In the genomic region with DNA sequence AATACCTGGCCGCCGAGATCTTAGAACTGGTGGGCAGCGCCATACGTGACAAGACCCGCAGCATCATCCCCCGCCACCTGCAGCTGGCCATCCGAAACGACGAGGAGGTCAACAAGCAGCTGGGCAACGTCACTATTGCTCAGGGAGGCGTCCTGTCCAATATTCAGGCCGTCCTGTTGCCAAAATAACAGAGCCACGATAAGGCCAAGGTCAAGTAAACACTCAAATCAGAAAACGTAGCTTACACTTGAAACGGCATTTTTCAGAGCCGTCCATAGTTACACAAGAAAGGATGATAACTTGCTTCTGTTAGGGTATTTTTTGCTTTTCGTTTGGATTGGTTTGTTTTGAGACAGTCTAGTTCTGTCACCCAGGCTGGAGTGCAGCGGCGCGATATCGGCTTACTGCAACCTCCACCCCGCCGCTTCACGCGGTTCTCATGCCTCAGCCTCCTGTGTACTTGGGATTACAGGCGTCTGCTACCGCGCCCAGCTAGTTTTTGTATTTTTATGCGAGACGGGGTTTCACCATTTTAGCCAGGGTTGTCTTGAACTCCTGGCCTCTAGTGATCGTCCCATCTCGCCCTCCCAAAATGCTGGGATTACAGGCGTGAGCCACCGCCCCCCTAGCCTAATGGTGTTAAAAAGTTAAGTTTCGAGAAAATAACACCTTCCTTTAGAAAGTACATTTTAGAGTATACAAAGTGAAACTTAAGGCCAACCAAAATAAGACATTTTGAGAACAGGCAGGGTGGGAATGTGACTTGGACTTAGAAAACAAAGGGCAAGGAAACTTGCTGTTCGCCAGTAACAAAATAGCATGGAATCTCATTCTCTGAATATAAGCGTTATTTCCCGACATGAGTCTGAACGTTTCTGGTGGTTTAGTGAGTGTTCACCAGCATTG, we compare ENCODE assay signal across 8 cellular contexts. TPM values are rescaled to one million over a fixed set of nuclear protein-coding genes. Genes with fewer than 3 reads are reported as not detected.
DNase-seq lines count a peak whose midpoint lies in the region; ATAC-seq, FAIRE-seq and TF ChIP-seq lines count a peak whose summit lies in the region.

No MANE protein-coding gene starts in this region.

- TF ChIP-seq CTCF in brain (conservative IDR thresholded peaks at IDR 0.05) (no peak), liver (IDR thresholded peaks at IDR 0.05; ENCODE audit: low read depth, low read length, missing input control) (no peak), stomach (IDR thresholded peaks at IDR 0.05) (no peak)

- DNase-seq in GM12891 (ENCODE audit: insufficient read length, low spot score) (no peak), SJSA1 (ENCODE audit: low read depth in 1 of 2, low spot score in 2 of 2) (peak in 1 of 2 experiments; percentile 69), stomach (no peak), ACHN (no peak)

- in situ Hi-C loops in ACHN (cut with HindIII; ENCODE audit: low pct_ligation_motif_present, low pct_unique_long_range_greater_than_20kb, low sequenced_read_pairs): no loop called here

- no peaks in the 10 kb centered on the region for H3K36me3 ChIP-seq in SJSA1
- no peaks in the 10 kb centered on the region for H3K36me3 ChIP-seq in liver (ENCODE audit: control insufficient read depth in 4 of 4, insufficient read depth in 3 of 4, low read depth in 1 of 4, low read length in 3 of 4)
- H3K36me3 ChIP-seq in stomach: no peaks in the 10 kb centered on the region

- TF ChIP-seq POLR2A in GM12891 (IDR thresholded peaks at IDR 0.05; ENCODE audit: low read depth, low read length) (peak; percentile 73; the same call in 1 of the 2 replicates), stomach (IDR thresholded peaks at IDR 0.05) (no peak)

- H3K4me1 ChIP-seq in SJSA1 (replicated peaks): peaks cover 34% of the 10 kb centered on the region
- H3K4me1 ChIP-seq in liver (ENCODE audit: control insufficient read depth in 4 of 4, insufficient read depth in 4 of 4, low read length in 3 of 4): peaks cover 5 to 27% (median 15%) of the 10 kb centered on the region in 4 donors
- peaks cover 5 to 25% (median 14%) of the 10 kb centered on the region in 4 donors for H3K4me1 ChIP-seq in stomach

- H3K27ac Mint-ChIP-seq in brain: peak overlapping the region in 2 of 5 experiments; percentile 85 to 92

- no peak for FAIRE-seq in GM12891 (lab: Jason Lieb, UNC)

- H3K9ac ChIP-seq in liver (ENCODE audit: low read depth in 1 of 2, low read length in 2 of 2): peak overlapping the region; percentile 64 to 93

- peak overlapping the region in 4 of 5 experiments; percentile 37 to 88 (median 68) for H3K4me3 Mint-ChIP-seq in brain

- peaks cover 0 to 4% (median 3%) of the 10 kb centered on the region in 5 experiments for H3K9me3 Mint-ChIP-seq in brain

- H3K27me3 ChIP-seq in SJSA1 (replicated peaks): no peaks in the 10 kb centered on the region
- H3K27me3 ChIP-seq in liver (ENCODE audit: control insufficient read depth in 4 of 4, insufficient read depth in 4 of 4, low read length in 3 of 4): no peaks in the 10 kb centered on the region
- no peaks in the 10 kb centered on the region for H3K27me3 ChIP-seq in stomach

- H3K36me3 Mint-ChIP-seq in brain: no peaks in the 10 kb centered on the region

- no peak for TF ChIP-seq RAD21 in liver (IDR thresholded peaks at IDR 0.05)

- H3K9me3 ChIP-seq in SJSA1 (replicated peaks) (no peaks in the 10 kb centered on the region), liver (ENCODE audit: control insufficient read depth in 4 of 4, low read length in 3 of 4) (no peaks in the 10 kb centered on the region), stomach (no peaks in the 10 kb centered on the region)

- H3K4me1 Mint-ChIP-seq in brain: no peaks in the 10 kb centered on the region

- under 1% methylated on average over 39 of the region's 39 CpGs for WGBS in liver
- WGBS in stomach, 5 donors: 0 to 1% (median 1%) methylated on average over 36 to 39 of the region's 39 CpGs

- ATAC-seq in HG02610 (IDR thresholded peaks at IDR 0.05; ENCODE audit: unreplicated experiment) (peak; percentile 32), HG03045 (IDR thresholded peaks at IDR 0.05; ENCODE audit: unreplicated experiment) (no peak)

- no peak for TF ChIP-seq EP300 in stomach (IDR thresholded peaks at IDR 0.05)

- intact Hi-C loops in stomach (cut with DNase I; ENCODE audit: low total_unique reads): no loop called here

- H3K27me3 Mint-ChIP-seq in brain: no peaks in the 10 kb centered on the region

- H3K27ac ChIP-seq in SJSA1 (peak overlapping the region; percentile 89), liver (ENCODE audit: low read depth in 1 of 2, low read length in 2 of 2) (peak overlapping the region; percentile 97 to 99), stomach (peak overlapping the region; percentile 92 to 98 (median 94))

- H3K4me3 ChIP-seq in SJSA1 (peak overlapping the region; percentile 40), liver (ENCODE audit: low read depth in 1 of 3, low read length in 3 of 3) (peak overlapping the region; percentile 56 to 73 (median 65)), stomach (peak overlapping the region; percentile 48 to 55 (median 52))

TF ChIP-seq in GM12891, 5 proteins besides CTCF, POLR2A, EP300 and RAD21:
- TF ChIP-seq POLR2AphosphoS5 (IDR thresholded peaks at IDR 0.05; ENCODE audit: low read depth, low read length) (peak; percentile 46), TAF1 (IDR thresholded peaks at IDR 0.05; ENCODE audit: low read depth, low read length) (no peak), POU2F2 (IDR thresholded peaks at IDR 0.05; ENCODE audit: low read depth, low read length) (peak; percentile 50; the same call in 1 of the 2 replicates)
TF ChIP-seq in GM12891: peak in this region for 2.

TF ChIP-seq in liver, 16 proteins besides CTCF, POLR2A, EP300 and RAD21:
- TF ChIP-seq, protein P1, sequence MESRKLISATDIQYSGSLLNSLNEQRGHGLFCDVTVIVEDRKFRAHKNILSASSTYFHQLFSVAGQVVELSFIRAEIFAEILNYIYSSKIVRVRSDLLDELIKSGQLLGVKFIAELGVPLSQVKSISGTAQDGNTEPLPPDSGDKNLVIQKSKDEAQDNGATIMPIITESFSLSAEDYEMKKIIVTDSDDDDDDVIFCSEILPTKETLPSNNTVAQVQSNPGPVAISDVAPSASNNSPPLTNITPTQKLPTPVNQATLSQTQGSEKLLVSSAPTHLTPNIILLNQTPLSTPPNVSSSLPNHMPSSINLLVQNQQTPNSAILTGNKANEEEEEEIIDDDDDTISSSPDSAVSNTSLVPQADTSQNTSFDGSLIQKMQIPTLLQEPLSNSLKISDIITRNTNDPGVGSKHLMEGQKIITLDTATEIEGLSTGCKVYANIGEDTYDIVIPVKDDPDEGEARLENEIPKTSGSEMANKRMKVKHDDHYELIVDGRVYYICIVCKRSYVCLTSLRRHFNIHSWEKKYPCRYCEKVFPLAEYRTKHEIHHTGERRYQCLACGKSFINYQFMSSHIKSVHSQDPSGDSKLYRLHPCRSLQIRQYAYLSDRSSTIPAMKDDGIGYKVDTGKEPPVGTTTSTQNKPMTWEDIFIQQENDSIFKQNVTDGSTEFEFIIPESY (IDR thresholded peaks at IDR 0.05): peak; percentile 17
- no peak for TF ChIP-seq EGR1 (IDR thresholded peaks at IDR 0.05; ENCODE audit: low read depth in 2 of 2)
- no peak for TF ChIP-seq JUND (IDR thresholded peaks at IDR 0.05)
- TF ChIP-seq HNF4A (conservative IDR thresholded peaks at IDR 0.05): peak; percentile 28 to 31
- TF ChIP-seq HNF4G (IDR thresholded peaks at IDR 0.05): no peak
- TF ChIP-seq SP1 (IDR thresholded peaks at IDR 0.05): no peak
- TF ChIP-seq REST (IDR thresholded peaks at IDR 0.05): no peak
- TF ChIP-seq RXRA (IDR thresholded peaks at IDR 0.05): peak; percentile 63 to 85
- TF ChIP-seq FOXA2 (IDR thresholded peaks at IDR 0.05): peak; percentile 59
- TF ChIP-seq NR2F2 (IDR thresholded peaks at IDR 0.05): peak; percentile 71
TF ChIP-seq in liver: peak in this region for 5.

RNA-seq across cellular contexts. Expression of gene HFE, which starts 42.8 kb away (rescaled TPM):
- polyA plus RNA-seq in GM12891 (2012; ENCODE audit: low read depth, missing spikeins): 0.98 TPM
- total RNA-seq in SJSA1 (2014; rRNA removed; shearing (Covaris generic)): 2.6 and 3.5 TPM in 2 replicates
- polyA plus RNA-seq in brain (ENCODE audit: insufficient read depth, low read depth, low replicate concordance) (1.6 TPM), liver (1 to 10 TPM; 6.3 to 9.6 TPM), stomach (1 to 10 TPM; 1.5 to 3.7 (median 3.5) TPM)
- total RNA-seq in liver (10 to 100 TPM in 1 of 2 donors, 1 to 10 TPM in 1; 6.7 to 12.7 TPM), stomach (1 to 10 TPM; 3.5 to 8.2 (median 4.5) TPM)
